In genomic region chr14:104851896-104852663, GRCh38 we compare ENCODE assay signal across 1 cellular context.
TF ChIP-seq lines count a peak whose summit lies in the region.

No MANE protein-coding gene starts in this region.

TF ChIP-seq in GM23338, 12 proteins besides CTCF, POLR2A, EP300 and RAD21:
- TF ChIP-seq ZNF331 (CRISPR knock-in tag; IDR thresholded peaks at IDR 0.05; ENCODE audit: low read depth) = no peak
- no peak for TF ChIP-seq ZNF462 (CRISPR knock-in tag; IDR thresholded peaks at IDR 0.05)
- no peak for TF ChIP-seq ZNF114 (CRISPR knock-in tag; IDR thresholded peaks at IDR 0.05)
- TF ChIP-seq STAT1 (IDR thresholded peaks at IDR 0.05; ENCODE audit: unreplicated experiment) = no peak
- TF ChIP-seq ETS1 (IDR thresholded peaks at IDR 0.05) = no peak
TF ChIP-seq in GM23338: peak in this region for 0.
